In the genomic region with DNA sequence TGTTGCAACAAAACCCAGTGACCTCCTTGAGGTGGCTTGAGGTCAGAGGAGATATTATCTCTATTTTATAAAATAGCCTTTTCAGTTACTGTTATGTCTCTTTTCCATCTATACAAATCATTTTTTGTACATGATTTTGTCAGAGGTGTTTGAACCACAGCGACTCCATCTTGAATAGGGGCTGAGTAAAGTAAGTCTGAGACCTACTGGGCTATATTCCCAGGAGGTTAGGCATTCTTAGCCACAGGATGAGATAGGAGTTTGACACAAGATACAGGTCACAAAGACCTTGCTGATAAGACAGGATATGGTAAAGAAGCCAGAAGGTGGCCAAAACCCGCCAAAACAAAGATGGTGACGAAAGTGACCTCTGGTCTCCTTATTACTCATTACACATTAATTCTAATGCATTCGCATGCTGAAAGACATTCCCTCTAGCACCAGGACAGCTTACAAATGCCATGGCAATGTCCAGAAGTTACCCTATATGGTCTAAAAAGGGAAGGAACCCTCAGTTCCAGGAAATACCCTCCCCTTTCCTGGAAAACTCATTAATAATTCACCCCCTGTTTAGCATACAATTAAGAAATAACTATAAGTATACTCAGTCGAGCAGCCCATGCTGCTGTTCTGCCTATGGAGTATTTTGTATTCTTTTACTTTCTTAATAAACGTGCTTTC, we compare ENCODE assay signal across 5 cellular contexts.
"Had no signal": no experiment of that assay in that cellular context is flagged by ENCODE, and none has a peak within 500 bp of the region (broad histone marks: within the 10 kb centered on the region; RNA-seq: fewer than 3 reads in every experiment).

No MANE protein-coding gene starts in this region.

- H3K4me3 ChIP-seq: GM23338 had no signal

- DNase-seq: H9, HCEC 1CT, IMR-90, KBM-7 had no signal

- H3K4me2 ChIP-seq: GM23338 had no signal

- ATAC-seq: GM23338 had no signal
